In genomic region chr14:24108336-24108874, GRCh38 we compare ENCODE assay signal across 10 cellular contexts. TPM values are rescaled to one million over a fixed set of nuclear protein-coding genes. Genes with fewer than 3 reads are reported as not detected.
DNase-seq lines count a peak whose midpoint lies in the region; ATAC-seq and TF ChIP-seq lines count a peak whose summit lies in the region.
"Had no signal": no experiment of that assay in that cellular context is flagged by ENCODE, and none has a peak within 500 bp of the region (broad histone marks: within the 10 kb centered on the region; RNA-seq: fewer than 3 reads in every experiment).

No MANE protein-coding gene starts in this region.

- DNase-seq in CD4-positive, alpha-beta memory T cell, result no peak
- DNase-seq in SK-N-SH (no peak), memory B cell (ENCODE audit: low spot score in 2 of 2) (no peak), GDM1 (lab: John Stamatoyannopoulos, UW) (no peak)
- no peak for DNase-seq in stimulated activated CD4-positive, alpha-beta T cell treated with anti-CD3 and anti-CD28 coated beads, Interleukin-2, amount 100 ng/mL, for 24 hours

- TF ChIP-seq EP300 in SK-N-SH (IDR thresholded peaks at IDR 0.05; ENCODE audit: borderline replicate concordance in 1 of 2, low read depth in 1 of 2, low read length in 1 of 2), result no peak

- 0 out of 2 replicates have a peak overlapping the region, but pooled peaks have one; percentile 4 for H2AFZ ChIP-seq in SK-N-SH (ENCODE audit: low read depth)

- no peaks in the 10 kb centered on the region for H4K20me1 ChIP-seq in SK-N-SH (ENCODE audit: insufficient read depth)

- no peak for TF ChIP-seq RAD21 in SK-N-SH (IDR thresholded peaks at IDR 0.05; ENCODE audit: low read length)

- ATAC-seq in GM21528 (IDR thresholded peaks at IDR 0.05; ENCODE audit: low FRiP score, unreplicated experiment) (peak; percentile 18), memory B cell (ENCODE audit: low read depth) (peak; percentile 10), GM21619 (IDR thresholded peaks at IDR 0.05; ENCODE audit: unreplicated experiment) (no peak), GM19467 (IDR thresholded peaks at IDR 0.05; ENCODE audit: unreplicated experiment) (no peak)

- no peaks in the 10 kb centered on the region for H3K27me3 Mint-ChIP-seq in CD4-positive, alpha-beta memory T cell
- H3K27me3 Mint-ChIP-seq in memory B cell, result no peaks in the 10 kb centered on the region

- H3K4me3 Mint-ChIP-seq in CD4-positive, alpha-beta memory T cell, result peak overlapping the region in 4 of 8 donors; percentile 30 to 64 (median 44)
- H3K4me3 Mint-ChIP-seq in memory B cell, result no peak overlapping the region

- intact Hi-C loops in CD4-positive, alpha-beta memory T cell (cut with micrococcal nuclease), result loop anchor here (1.0 kb wide), 5 partner anchors 18 to 94 kb away; partner anchors contain the start of gene IRF9

- H3K27me3 ChIP-seq in CD4-positive, alpha-beta memory T cell (ENCODE audit: insufficient read depth, low read length), result no peaks in the 10 kb centered on the region
- no peaks in the 10 kb centered on the region for H3K27me3 ChIP-seq in SK-N-SH (ENCODE audit: insufficient read depth)
- H3K27me3 ChIP-seq: ovary, SJCRH30 had no signal

- no peaks in the 10 kb centered on the region for H3K79me2 ChIP-seq in SK-N-SH (ENCODE audit: insufficient read depth)

- H3K4me3 ChIP-seq in CD4-positive, alpha-beta memory T cell (ENCODE audit: low read length in 2 of 2), result no peak overlapping the region
- H3K4me3 ChIP-seq in SK-N-SH (ENCODE audit: low read depth in 2 of 2, low read length in 1 of 2), result peak overlapping the region in 1 of 2 experiments; percentile 24; a peak in 1 of 4 replicates
- H3K4me3 ChIP-seq: ovary, SJCRH30 had no signal

- peak overlapping the region; percentile 82 to 96 (median 95) for H3K27ac Mint-ChIP-seq in CD4-positive, alpha-beta memory T cell
- peak overlapping the region; percentile 87 for H3K27ac Mint-ChIP-seq in memory B cell

- no peaks in the 10 kb centered on the region for H3K9me3 ChIP-seq in CD4-positive, alpha-beta memory T cell (ENCODE audit: control insufficient read depth in 1 of 2, low read length in 2 of 2)
- no peaks in the 10 kb centered on the region for H3K9me3 ChIP-seq in SK-N-SH
- H3K9me3 ChIP-seq: ovary, SJCRH30 had no signal

- H3F3A ChIP-seq in SK-N-SH (replicated peaks; ENCODE audit: insufficient read depth), result peaks cover 6% of the 10 kb centered on the region

- peaks cover 18% of the 10 kb centered on the region for H3K4me1 ChIP-seq in CD4-positive, alpha-beta memory T cell (ENCODE audit: insufficient read depth, low read length)
- peaks cover 0 to 2% of the 10 kb centered on the region in 2 experiments; a peak in 1 of 4 replicates for H3K4me1 ChIP-seq in SK-N-SH (ENCODE audit: control insufficient read depth in 1 of 2, insufficient read depth in 2 of 2, low read depth in 1 of 2, low read length in 1 of 2)

- H3K4me2 ChIP-seq in SK-N-SH, result no peak overlapping the region

- H3K9me2 ChIP-seq in SK-N-SH, result no peaks in the 10 kb centered on the region

- peak overlapping the region; percentile 45 for H3K27ac ChIP-seq in CD4-positive, alpha-beta memory T cell (ENCODE audit: low read depth, low read length)
- H3K27ac ChIP-seq in SK-N-SH (ENCODE audit: low read depth in 2 of 2, low read length in 1 of 2), result no peak overlapping the region
- H3K27ac ChIP-seq: ovary, SJCRH30 had no signal

- WGBS in SK-N-SH (ENCODE audit: low lambda C conversion rate), result 42% methylated on average over 5 of the region's 5 CpGs

- peaks cover 11 to 16% of the 10 kb centered on the region in 2 donors for H3K36me3 Mint-ChIP-seq in CD4-positive, alpha-beta memory T cell
- H3K36me3 Mint-ChIP-seq in memory B cell, result peaks cover 7% of the 10 kb centered on the region

- CTCF ChIA-PET in CD4-positive, alpha-beta memory T cell (lab: Charles Lee; ENCODE audit: partially characterized antibody), result interaction anchor here (0.9 to 11.5 kb wide), 41 partner anchors 8 to 225 kb away, joined by 3 to 412 read pairs (median 6); partner anchors contain the start of genes CARMIL3, CIDEB, DHRS4L2 and EMC9
- CTCF ChIA-PET in SK-N-SH (lab: Yijun Ruan, JAX), result interaction anchor here (0.6 to 25.4 kb wide), 29 partner anchors 9 to 127 kb away, joined by 3 to 1159 read pairs (median 5); partner anchors contain the start of genes CARMIL3, CPNE6, EMC9 and IRF9

- TF ChIP-seq CTCF in SK-N-SH (IDR thresholded peaks at IDR 0.05), result no peak

- peaks cover 3% of the 10 kb centered on the region for H3K36me3 ChIP-seq in CD4-positive, alpha-beta memory T cell (ENCODE audit: insufficient read depth, low read length)
- H3K36me3 ChIP-seq in SK-N-SH (replicated peaks in 1 of 2; ENCODE audit: control insufficient read depth in 1 of 2, insufficient read depth in 2 of 2, low read length in 1 of 2), result peaks cover 0 to 4% of the 10 kb centered on the region in 2 experiments
- H3K36me3 ChIP-seq: ovary had no signal

- H3K4me1 Mint-ChIP-seq in CD4-positive, alpha-beta memory T cell, result peaks cover 6 to 15% (median 12%) of the 10 kb centered on the region in 4 donors
- H3K4me1 Mint-ChIP-seq in memory B cell, result peaks cover 6% of the 10 kb centered on the region

- POLR2A ChIA-PET in CD4-positive, alpha-beta memory T cell (lab: Charles Lee; ENCODE audit: partially characterized antibody), result interaction anchor here (0.6 to 8.4 kb wide), 18 partner anchors 15 to 163 kb away, joined by 3 to 137 read pairs (median 8); partner anchors contain the start of genes CARMIL3, CHMP4A, EMC9 and IPO4
- POLR2A ChIA-PET in SK-N-SH (lab: Yijun Ruan, JAX), result interaction anchor here (0.5 to 2.2 kb wide), 8 partner anchors 8 to 123 kb away, joined by 3 to 12 read pairs (median 5); partner anchors contain the start of genes CARMIL3, PCK2 and PSME1

- no peaks in the 10 kb centered on the region for H3K9me3 Mint-ChIP-seq in CD4-positive, alpha-beta memory T cell
- H3K9me3 Mint-ChIP-seq in memory B cell, result no peaks in the 10 kb centered on the region

- H3K9ac ChIP-seq in SK-N-SH, result no peak overlapping the region

TF ChIP-seq in SK-N-SH, 30 proteins besides CTCF, POLR2A, EP300 and RAD21 (continues in another document):
- no peak for TF ChIP-seq SIN3A (IDR thresholded peaks at IDR 0.05; ENCODE audit: borderline replicate concordance, low read depth, low read length)
- no peak for TF ChIP-seq USF1 (IDR thresholded peaks at IDR 0.05; ENCODE audit: borderline replicate concordance, low read depth)
- no peak for TF ChIP-seq ZBTB33 (IDR thresholded peaks at IDR 0.05; ENCODE audit: borderline replicate concordance, low read depth)
- no peak for TF ChIP-seq USF2 (IDR thresholded peaks at IDR 0.05; ENCODE audit: borderline replicate concordance, low read depth, low read length)

RNA-seq across cellular contexts. Expression of gene DCAF11, which starts 6.2 kb away (rescaled TPM):
- total RNA-seq in CD4-positive, alpha-beta memory T cell, result 10 to 100 TPM; 71.5 to 75.8 TPM
- polyA plus RNA-seq in CD4-positive, alpha-beta memory T cell, result 10 to 100 TPM; 75.1 to 93.4 TPM
- 34.6 and 36.7 TPM in 2 replicates for polyA plus RNA-seq in SK-N-SH (2012; rRNA removed)
- 22.5 and 30.9 TPM in 2 replicates for polyA plus RNA-seq in SK-N-SH (2012; cell fraction: cytosol; rRNA removed)
- polyA plus RNA-seq in SK-N-SH (2012; cell fraction: nucleus; rRNA removed), result 37.1 and 43.1 TPM in 2 replicates

RNA-seq across cellular contexts. Expression of gene NRL, which starts 6.3 kb away (rescaled TPM):
- 1 to 10 TPM; 2.9 to 4.5 TPM for total RNA-seq in CD4-positive, alpha-beta memory T cell
- polyA plus RNA-seq in CD4-positive, alpha-beta memory T cell, result 1 to 10 TPM; 1.4 to 1.6 TPM
- 0.76 and 0.88 TPM in 2 replicates for polyA plus RNA-seq in SK-N-SH (2012; rRNA removed)
- 0.32 and 0.77 TPM in 2 replicates for polyA plus RNA-seq in SK-N-SH (2012; cell fraction: cytosol; rRNA removed)
- polyA plus RNA-seq in SK-N-SH (2012; cell fraction: nucleus; rRNA removed), result 0.37 and 0.59 TPM in 2 replicates

RNA-seq across cellular contexts. Expression of gene PCK2, which starts 14.3 kb away (rescaled TPM):
- 10 to 100 TPM; 18.3 to 21.4 TPM for total RNA-seq in CD4-positive, alpha-beta memory T cell
- 10 to 100 TPM; 11.0 to 15.5 TPM for polyA plus RNA-seq in CD4-positive, alpha-beta memory T cell
- polyA plus RNA-seq in SK-N-SH (2012; rRNA removed), result 16.2 and 16.6 TPM in 2 replicates
- polyA plus RNA-seq in SK-N-SH (2012; cell fraction: cytosol; rRNA removed), result 6.7 and 10.9 TPM in 2 replicates
- polyA plus RNA-seq in SK-N-SH (2012; cell fraction: nucleus; rRNA removed), result 21.2 and 23.0 TPM in 2 replicates

RNA-seq across cellular contexts. Expression of gene FITM1, which starts 22.1 kb away (rescaled TPM):
- total RNA-seq in CD4-positive, alpha-beta memory T cell, result 1 to 10 TPM; 3.2 to 4.2 TPM
- polyA plus RNA-seq in CD4-positive, alpha-beta memory T cell, result under 1 TPM; 0.69 to 0.81 TPM
- 0.12 TPM in 1 of 2 replicates, not detected in the other for polyA plus RNA-seq in SK-N-SH (2012; rRNA removed)
- polyA plus RNA-seq in SK-N-SH (2012; cell fraction: cytosol; rRNA removed), result 0.05 and 0.08 TPM in 2 replicates
- 1.1 and 1.3 TPM in 2 replicates for polyA plus RNA-seq in SK-N-SH (2012; cell fraction: nucleus; rRNA removed)

RNA-seq across cellular contexts. Expression of gene PSME1, which starts 27.6 kb away (rescaled TPM):
- 100 to 1,000 TPM; 257 to 273 TPM for total RNA-seq in CD4-positive, alpha-beta memory T cell
- polyA plus RNA-seq in CD4-positive, alpha-beta memory T cell, result 1,000 to 10,000 TPM in 1 of 2 donors, 100 to 1,000 TPM in 1; 976 to 1,008 TPM
- 154 and 287 TPM in 2 replicates for polyA plus RNA-seq in SK-N-SH (2012; rRNA removed)
- 313 and 331 TPM in 2 replicates for polyA plus RNA-seq in SK-N-SH (2012; cell fraction: cytosol; rRNA removed)
- polyA plus RNA-seq in SK-N-SH (2012; cell fraction: nucleus; rRNA removed), result 220 and 228 TPM in 2 replicates

Comparison
In these comparisons a context has a peak if more than half of its experiments do, and no peak if none do; other contexts are left out.
1. ATAC-seq: peak in GM21528 (single experiment) and memory B cell (single experiment); none in GM21619 (single experiment) and GM19467 (single experiment).